28 cellular contexts compared by ENCODE assay signal in the genomic region with DNA sequence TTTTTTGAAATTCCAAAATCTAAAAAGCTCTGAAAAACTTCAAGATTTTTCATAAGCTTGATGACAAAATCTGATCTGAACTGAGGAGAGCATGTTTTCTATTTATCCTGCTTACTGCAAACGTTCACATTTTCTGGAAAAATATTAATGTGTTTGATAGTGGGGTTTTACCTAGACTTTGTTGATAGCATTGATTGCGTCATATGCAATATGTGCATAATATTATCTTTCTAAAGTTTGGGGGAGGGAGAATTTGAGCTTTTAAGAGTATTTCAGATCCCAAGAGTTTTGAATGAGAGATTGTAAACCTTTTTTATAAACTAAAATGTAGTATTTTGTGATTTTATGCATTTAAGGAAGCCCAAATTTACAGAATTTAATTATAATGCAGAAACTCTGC.
DNase-seq lines count a peak whose midpoint lies in the region; ATAC-seq, FAIRE-seq and TF ChIP-seq lines count a peak whose summit lies in the region.
"Had no signal": no experiment of that assay in that cellular context is flagged by ENCODE, and none has a peak within 500 bp of the region (broad histone marks: within the 10 kb centered on the region; RNA-seq: fewer than 3 reads in every experiment).

No MANE protein-coding gene starts in this region.

- 30% methylated on average over 2 of the region's 2 CpGs for WGBS in HepG2 (ENCODE audit: low lambda C conversion rate)
- 50% methylated on average over 2 of the region's 2 CpGs for WGBS in right lobe of liver (ENCODE audit: insufficient coverage, low coverage, low lambda C conversion rate, missing lambda C conversion rate)
- WGBS in H1 (ENCODE audit: extremely low coverage in 1 of 2, insufficient coverage in 1 of 2, insufficient read length in 1 of 2, insufficient replicate concordance in 2 of 2, low coverage in 1 of 2, low lambda C conversion rate in 2 of 2, missing lambda C conversion rate in 1 of 2), 2 experiments, result 93% methylated on average over 2 of the region's 2 CpGs; no CpG with 5 or more reads in 1 of the 2 experiments

- in situ Hi-C loops in HepG2 (cut with HindIII; ENCODE audit: extremely low pct_ligation_motif_present, low pct_unique_long_range_greater_than_20kb), result no loop called here

- FAIRE-seq in HepG2 (lab: Jason Lieb, UNC) (no peak), H1 (lab: Jason Lieb, UNC) (no peak)
- FAIRE-seq: A549, GM12878, GM12892, GM18507, GM19239 had no signal

- DNase-seq in HepG2 (ENCODE audit: low spot score) (no peak), right lobe of liver (no peak), SJCRH30 (no peak), H1 (ENCODE audit: low read depth in 1 of 2, low spot score in 2 of 2) (no peak), neural crest cell (ENCODE audit: low read depth, low spot score) (no peak), head of caudate nucleus (no peak), NCI-H82 (lab: John Stamatoyannopoulos, UW) (no peak)
- no peak for DNase-seq in activated T-cell treated with anti-CD3 and anti-CD28 coated beads, Interleukin-2, amount 50 U/mL, for 24 hours
- DNase-seq: BE2C; C1 segment of cervical spinal cord; CD4-positive, alpha-beta memory T cell; CD4-positive, CD25-positive, alpha-beta regulatory T cell; CD8-positive, alpha-beta memory T cell; COR-L47; DMS 273 treated with DMSO at 0.1 percent for 48 hours; DMS153; DMS79; DND-41; EL; GDM1 had no signal

- no peaks in the 10 kb centered on the region for H3K79me2 ChIP-seq in HepG2 (ENCODE audit: insufficient read depth, low read length)
- H3K79me2 ChIP-seq in H1 (ENCODE audit: control insufficient read depth in 1 of 2, insufficient read depth in 2 of 2, low read length in 2 of 2), result no peaks in the 10 kb centered on the region

- no peaks in the 10 kb centered on the region for H3K23me2 ChIP-seq in H1 (ENCODE audit: low read depth, low read length)

- H2BK12ac ChIP-seq in H1 (ENCODE audit: low read depth, low read length), result no peak overlapping the region

- H3K9ac ChIP-seq in HepG2 (ENCODE audit: insufficient read depth, low read depth, low read length) (no peak overlapping the region), H1 (replicated peaks in 1 of 4; ENCODE audit: extremely low read depth in 1 of 4, low read depth in 3 of 4, low read length in 3 of 4) (no peak overlapping the region)
- H3K9ac ChIP-seq: BLaER1 had no signal

- POLR2A ChIA-PET in HepG2 (lab: Yijun Ruan, JAX), result no interaction called here
- POLR2A ChIA-PET in H1 (lab: Charles Lee; ENCODE audit: partially characterized antibody), result no interaction called here

- no peak overlapping the region for H3K4me3 Mint-ChIP-seq in neural crest cell
- no peak overlapping the region for H3K4me3 Mint-ChIP-seq in activated T-cell treated with anti-CD3 and anti-CD28 coated beads, Interleukin-2, amount 50 U/mL, for 24 hours
- H3K4me3 Mint-ChIP-seq: CD14-positive monocyte; CD4-positive, alpha-beta memory T cell; CD4-positive, CD25-positive, alpha-beta regulatory T cell; CD8-positive, alpha-beta memory T cell had no signal

- no peaks in the 10 kb centered on the region for H3K27me3 Mint-ChIP-seq in neural crest cell (ENCODE audit: low read depth)
- H3K27me3 Mint-ChIP-seq in activated T-cell treated with anti-CD3 and anti-CD28 coated beads, Interleukin-2, amount 50 U/mL, for 24 hours, result no peaks in the 10 kb centered on the region
- H3K27me3 Mint-ChIP-seq: CD4-positive, alpha-beta memory T cell; CD4-positive, CD25-positive, alpha-beta regulatory T cell; CD8-positive, alpha-beta memory T cell had no signal

- no peak overlapping the region for H3K56ac ChIP-seq in H1 (replicated peaks; ENCODE audit: insufficient read length, low read depth, low read length)

- H3K23ac ChIP-seq in H1 (ENCODE audit: insufficient read length), result no peak overlapping the region

- H3K4me2 ChIP-seq in HepG2 (ENCODE audit: low read depth, low read length) (no peak overlapping the region), H1 (ENCODE audit: insufficient read depth in 1 of 2, low read depth in 2 of 2, low read length in 2 of 2) (no peak overlapping the region)
- H3K4me2 ChIP-seq: A549, BLaER1 had no signal

- H2AK5ac ChIP-seq in H1 (ENCODE audit: low read depth, low read length), result no peak overlapping the region

- ATAC-seq in HepG2 (no peak), right lobe of liver (no peak)
- ATAC-seq: A549, GM12878 had no signal

- TF ChIP-seq POLR2A in HepG2 (IDR thresholded peaks at IDR 0.05; ENCODE audit: insufficient read depth in 1 of 2, low read depth in 2 of 2, low read length in 2 of 2) (no peak), right lobe of liver (IDR thresholded peaks at IDR 0.05) (no peak), H1 (IDR thresholded peaks at IDR 0.05; ENCODE audit: control extremely low read depth in 1 of 2, low read depth in 2 of 2, low read length in 2 of 2) (no peak)

- H3K4me3 ChIP-seq in HepG2 (replicated peaks in 1 of 3; ENCODE audit: insufficient read depth in 1 of 3, low read depth in 2 of 3, low read length in 3 of 3) (no peak overlapping the region), right lobe of liver (no peak overlapping the region), SJCRH30 (no peak overlapping the region), H1 (ENCODE audit: extremely low read depth in 1 of 4, insufficient read depth in 2 of 4, low read depth in 3 of 4, low read length in 4 of 4) (no peak overlapping the region)
- H3K4me3 ChIP-seq: A549, BLaER1, GM12878 had no signal

- peaks cover 13% of the 10 kb centered on the region for H3K9me3 Mint-ChIP-seq in neural crest cell
- no peaks in the 10 kb centered on the region for H3K9me3 Mint-ChIP-seq in activated T-cell treated with anti-CD3 and anti-CD28 coated beads, Interleukin-2, amount 50 U/mL, for 24 hours

- CTCF ChIA-PET in HepG2 (lab: Yijun Ruan, JAX; ENCODE audit: low intra/inter-chr PET ratio, low total read pairs) (no interaction called here), H1 (lab: Charles Lee; ENCODE audit: partially characterized antibody) (no interaction called here)

- H3K27ac Mint-ChIP-seq in neural crest cell (ENCODE audit: unreplicated experiment), result peak overlapping the region; percentile 30
- H3K27ac Mint-ChIP-seq in activated T-cell treated with anti-CD3 and anti-CD28 coated beads, Interleukin-2, amount 50 U/mL, for 24 hours, result no peak overlapping the region
- H3K27ac Mint-ChIP-seq: CD4-positive, alpha-beta memory T cell; CD4-positive, CD25-positive, alpha-beta regulatory T cell; CD8-positive, alpha-beta memory T cell had no signal

- peaks cover 38% of the 10 kb centered on the region for H3K4me1 Mint-ChIP-seq in neural crest cell
- no peaks in the 10 kb centered on the region for H3K4me1 Mint-ChIP-seq in activated T-cell treated with anti-CD3 and anti-CD28 coated beads, Interleukin-2, amount 50 U/mL, for 24 hours (ENCODE audit: low read depth)
- H3K4me1 Mint-ChIP-seq: CD4-positive, alpha-beta memory T cell; CD4-positive, CD25-positive, alpha-beta regulatory T cell; CD8-positive, alpha-beta memory T cell had no signal

- H2BK5ac ChIP-seq in H1 (ENCODE audit: low read depth, low read length), result no peak overlapping the region

- no peak overlapping the region for H4K91ac ChIP-seq in H1 (replicated peaks; ENCODE audit: insufficient read length, low read length)

- H2BK20ac ChIP-seq in H1 (ENCODE audit: low read length), result no peak overlapping the region

- no peak overlapping the region for H3K18ac ChIP-seq in H1 (ENCODE audit: extremely low read depth, low read length)

- intact Hi-C loops in HepG2 (cut with micrococcal nuclease; ENCODE audit: unreplicated experiment) (no loop called here), right lobe of liver (cut with DNase I) (no loop called here), head of caudate nucleus (cut with DNase I) (no loop called here)

- H3K14ac ChIP-seq in H1 (ENCODE audit: insufficient read length), result no peak overlapping the region

- H3K27me3 ChIP-seq in HepG2 (ENCODE audit: control insufficient read depth in 1 of 2, insufficient read depth in 2 of 2, low read length in 2 of 2), result no peaks in the 10 kb centered on the region; a peak in 1 of 5 replicates
- H3K27me3 ChIP-seq in right lobe of liver, result no peaks in the 10 kb centered on the region
- H3K27me3 ChIP-seq in SJCRH30, result no peaks in the 10 kb centered on the region
- H3K27me3 ChIP-seq in H1 (replicated peaks in 1 of 4; ENCODE audit: control insufficient read depth in 3 of 4, extremely low read depth in 1 of 4, insufficient read depth in 3 of 4, low read length in 3 of 4), result peaks cover 0 to 1% (median 0%) of the 10 kb centered on the region in 4 experiments; a peak in 1 of 7 replicates
- H3K27me3 ChIP-seq: BE2C, BLaER1 had no signal

- H3K9me3 ChIP-seq in HepG2 (ENCODE audit: low read length) (no peaks in the 10 kb centered on the region), right lobe of liver (no peaks in the 10 kb centered on the region), SJCRH30 (replicated peaks) (peaks cover 7% of the 10 kb centered on the region; the same call in 1 of the 2 replicates), H1 (ENCODE audit: insufficient read depth in 2 of 2, low read depth in 1 of 2, low read length in 1 of 2) (no peaks in the 10 kb centered on the region)
- H3K9me3 ChIP-seq: A549, BE2C, BLaER1 had no signal

- no peak overlapping the region for H4K8ac ChIP-seq in H1 (ENCODE audit: extremely low read depth, insufficient read depth, low read length)

- H4K5ac ChIP-seq in H1 (ENCODE audit: insufficient read length, low read depth, low read length), result no peak overlapping the region

- no peak overlapping the region for H3K4ac ChIP-seq in H1 (replicated peaks; ENCODE audit: insufficient read length, low read depth, low read length)

- H4K20me1 ChIP-seq in HepG2 (ENCODE audit: insufficient read depth, low read length) (no peaks in the 10 kb centered on the region), H1 (replicated peaks in 1 of 2; ENCODE audit: control insufficient read depth in 1 of 2, insufficient read depth in 2 of 2, low read length in 2 of 2) (no peaks in the 10 kb centered on the region)
- H4K20me1 ChIP-seq: BLaER1 had no signal

- no peak overlapping the region for H3K27ac ChIP-seq in HepG2 (ENCODE audit: extremely low read length, insufficient read depth, low read length)
- no peak overlapping the region for H3K27ac ChIP-seq in right lobe of liver
- peak overlapping the region; percentile 98; the same call in 1 of the 2 replicates for H3K27ac ChIP-seq in SJCRH30
- no peak overlapping the region for H3K27ac ChIP-seq in H1 (ENCODE audit: low read depth, low read length)
- H3K27ac ChIP-seq: 22Rv1, A549, BLaER1 had no signal

- H3K36me3 ChIP-seq in HepG2 (replicated peaks in 1 of 2; ENCODE audit: control insufficient read depth in 1 of 2, insufficient read depth in 2 of 2, low read length in 2 of 2), result no peaks in the 10 kb centered on the region
- H3K36me3 ChIP-seq in right lobe of liver, result no peaks in the 10 kb centered on the region
- no peaks in the 10 kb centered on the region for H3K36me3 ChIP-seq in SJCRH30
- H3K36me3 ChIP-seq in H1 (ENCODE audit: control insufficient read depth in 2 of 4, insufficient read depth in 4 of 4, low read length in 3 of 4), result no peaks in the 10 kb centered on the region
- H3K36me3 ChIP-seq: BE2C, BLaER1 had no signal

- H3K4me1 ChIP-seq in HepG2 (ENCODE audit: insufficient read depth, low read length) (no peaks in the 10 kb centered on the region), right lobe of liver (no peaks in the 10 kb centered on the region), SJCRH30 (peaks cover 44% of the 10 kb centered on the region), H1 (replicated peaks in 1 of 4; ENCODE audit: control insufficient read depth in 3 of 4, insufficient read depth in 4 of 4, low read length in 3 of 4) (no peaks in the 10 kb centered on the region)
- H3K4me1 ChIP-seq: A549, BE2C had no signal

- H3K79me1 ChIP-seq in H1 (ENCODE audit: low read depth, low read length), result no peaks in the 10 kb centered on the region

- TF ChIP-seq CTCF in HepG2 (CRISPR knock-in tag; IDR thresholded peaks at IDR 0.05) (no peak), right lobe of liver (IDR thresholded peaks at IDR 0.05) (no peak), H1 (IDR thresholded peaks at IDR 0.05; ENCODE audit: control extremely low read depth in 1 of 3, insufficient read depth in 1 of 3, low read depth in 1 of 3, low read length in 3 of 3) (no peak), neural crest cell (conservative IDR thresholded peaks at IDR 0.05) (no peak)

- peaks cover 18% of the 10 kb centered on the region for H3K36me3 Mint-ChIP-seq in neural crest cell (ENCODE audit: low read depth)
- H3K36me3 Mint-ChIP-seq in activated T-cell treated with anti-CD3 and anti-CD28 coated beads, Interleukin-2, amount 50 U/mL, for 24 hours (ENCODE audit: low read depth), result no peaks in the 10 kb centered on the region
- H3K36me3 Mint-ChIP-seq: CD14-positive monocyte; CD4-positive, alpha-beta memory T cell; CD4-positive, CD25-positive, alpha-beta regulatory T cell; CD8-positive, alpha-beta memory T cell had no signal

- no TSS peak for BruUV-seq in HepG2 (replicated peaks; lab: Mats Ljungman, UMichigan)

- H2BK120ac ChIP-seq in H1 (replicated peaks; ENCODE audit: low read depth, low read length), result no peak overlapping the region

- no peak overlapping the region for H2BK15ac ChIP-seq in H1 (ENCODE audit: low read length)

- TF ChIP-seq RAD21 in HepG2 (CRISPR knock-in tag; IDR thresholded peaks at IDR 0.05), result no peak
- TF ChIP-seq RAD21 in H1 (IDR thresholded peaks at IDR 0.05 in 1 of 2, conservative IDR thresholded peaks at IDR 0.05 in 1 of 2; ENCODE audit: low read depth in 2 of 2, low read length in 2 of 2), result no peak

- no peak overlapping the region for H2AFZ ChIP-seq in HepG2 (ENCODE audit: low read length)
- H2AFZ ChIP-seq in H1 (ENCODE audit: low read length), result no peak overlapping the region

- TF ChIP-seq EP300 in HepG2 (IDR thresholded peaks at IDR 0.05; ENCODE audit: low read depth in 2 of 2, low read length in 2 of 2) (no peak), HepG2 (CRISPR knock-in tag; IDR thresholded peaks at IDR 0.05; ENCODE audit: borderline replicate concordance) (no peak), H1 (IDR thresholded peaks at IDR 0.05; ENCODE audit: borderline replicate concordance in 1 of 2, low read depth in 2 of 2, low read length in 2 of 2) (no peak)

Comparison
In these comparisons a context has a peak if more than half of its experiments do, and no peak if none do; other contexts are left out.
1. Of the 41 proteins assayed by ChIP-seq in both HepG2 and H1: peak only in HepG2: none; only in H1: none; in both: CEBPB; in neither: 40.